9 cellular contexts compared by ENCODE assay signal in genomic region chr2:54639609-54640008, GRCh38.
DNase-seq lines count a peak whose midpoint lies in the region; ATAC-seq, FAIRE-seq and TF ChIP-seq lines count a peak whose summit lies in the region.
"Had no signal": no experiment of that assay in that cellular context is flagged by ENCODE, and none has a peak within 500 bp of the region (broad histone marks: within the 10 kb centered on the region; RNA-seq: fewer than 3 reads in every experiment).

No MANE protein-coding gene starts in this region.

- CTCF ChIA-PET in T-cell (lab: Charles Lee): no interaction called here

- FAIRE-seq in RCC 7860 (lab: Jason Lieb, UNC): no peak

- H3K4me3 Mint-ChIP-seq in endothelial cell (ENCODE audit: unreplicated experiment): no peak overlapping the region
- no peak overlapping the region for H3K4me3 Mint-ChIP-seq in osteocyte (ENCODE audit: unreplicated experiment)
- no peak overlapping the region for H3K4me3 Mint-ChIP-seq in T-cell
- H3K4me3 Mint-ChIP-seq: naive B cell had no signal

- in situ Hi-C loops in Caki2 (cut with HindIII; ENCODE audit: low pct_unique_long_range_greater_than_20kb, low sequenced_read_pairs): no loop called here

- DNase-seq in Caki2 (ENCODE audit: low read depth) (peak; percentile 46), RCC 7860 (ENCODE audit: low spot score) (peak; percentile 61), endothelial cell (ENCODE audit: low spot score) (no peak), osteocyte (ENCODE audit: extremely low spot score, unreplicated experiment) (peak; percentile 13), T-cell (no peak), posterior vena cava (ENCODE audit: low spot score) (no peak)
- DNase-seq: naive B cell had no signal

- peaks cover 33% of the 10 kb centered on the region for H3K27me3 Mint-ChIP-seq in endothelial cell (ENCODE audit: unreplicated experiment)
- H3K27me3 Mint-ChIP-seq in osteocyte (ENCODE audit: unreplicated experiment): no peaks in the 10 kb centered on the region
- no peaks in the 10 kb centered on the region for H3K27me3 Mint-ChIP-seq in T-cell
- H3K27me3 Mint-ChIP-seq: naive B cell had no signal

- POLR2A ChIA-PET in T-cell (lab: Charles Lee): no interaction called here

- H3K36me3 Mint-ChIP-seq in endothelial cell (ENCODE audit: low read depth, unreplicated experiment) (peaks cover 85% of the 10 kb centered on the region), osteocyte (ENCODE audit: unreplicated experiment) (peaks cover 52% of the 10 kb centered on the region), T-cell (peaks cover 72% of the 10 kb centered on the region)

- TF ChIP-seq CTCF in endothelial cell (IDR thresholded peaks at IDR 0.05; ENCODE audit: unreplicated experiment) (no peak), osteocyte (IDR thresholded peaks at IDR 0.05) (no peak)

- H3K27ac Mint-ChIP-seq in endothelial cell (ENCODE audit: unreplicated experiment): peak overlapping the region; percentile 76
- H3K27ac Mint-ChIP-seq in osteocyte (ENCODE audit: unreplicated experiment): peak overlapping the region; percentile 36
- peak overlapping the region in 1 of 2 donors; percentile 64 for H3K27ac Mint-ChIP-seq in T-cell

- no peak for ATAC-seq in HG02798 (IDR thresholded peaks at IDR 0.05; ENCODE audit: poor library complexity, unreplicated experiment)
- no peak for ATAC-seq in T-cell (replicated peaks in 1 of 4)
- no peak for ATAC-seq in HG03565 (IDR thresholded peaks at IDR 0.05; ENCODE audit: unreplicated experiment)

- H3K9me3 Mint-ChIP-seq in endothelial cell (ENCODE audit: unreplicated experiment): no peaks in the 10 kb centered on the region
- no peaks in the 10 kb centered on the region for H3K9me3 Mint-ChIP-seq in osteocyte (ENCODE audit: unreplicated experiment)
- H3K9me3 Mint-ChIP-seq in T-cell: no peaks in the 10 kb centered on the region
- H3K9me3 Mint-ChIP-seq: naive B cell had no signal

- H3K4me1 Mint-ChIP-seq in endothelial cell (ENCODE audit: unreplicated experiment): peaks cover 50% of the 10 kb centered on the region
- H3K4me1 Mint-ChIP-seq in osteocyte (ENCODE audit: unreplicated experiment): peaks cover 34% of the 10 kb centered on the region
- peaks cover 29 to 41% (median 29%) of the 10 kb centered on the region in 3 donors for H3K4me1 Mint-ChIP-seq in T-cell

- intact Hi-C loops in posterior vena cava (cut with DNase I): loop anchor here (10.0 kb wide), 2 partner anchors 85 to 185 kb away; partner anchors contain the start of gene SPTBN1 (in 1 of the 2)

Comparison
In these comparisons a context has a peak if more than half of its experiments do, and no peak if none do; other contexts are left out.
1. DNase-seq: peak in Caki2 (single experiment), RCC 7860 (single experiment) and osteocyte (single experiment); none in endothelial cell (single experiment), T-cell (0 of 34) and posterior vena cava (single experiment).